ENCODE assay signal across 11 cellular contexts in the genomic region with DNA sequence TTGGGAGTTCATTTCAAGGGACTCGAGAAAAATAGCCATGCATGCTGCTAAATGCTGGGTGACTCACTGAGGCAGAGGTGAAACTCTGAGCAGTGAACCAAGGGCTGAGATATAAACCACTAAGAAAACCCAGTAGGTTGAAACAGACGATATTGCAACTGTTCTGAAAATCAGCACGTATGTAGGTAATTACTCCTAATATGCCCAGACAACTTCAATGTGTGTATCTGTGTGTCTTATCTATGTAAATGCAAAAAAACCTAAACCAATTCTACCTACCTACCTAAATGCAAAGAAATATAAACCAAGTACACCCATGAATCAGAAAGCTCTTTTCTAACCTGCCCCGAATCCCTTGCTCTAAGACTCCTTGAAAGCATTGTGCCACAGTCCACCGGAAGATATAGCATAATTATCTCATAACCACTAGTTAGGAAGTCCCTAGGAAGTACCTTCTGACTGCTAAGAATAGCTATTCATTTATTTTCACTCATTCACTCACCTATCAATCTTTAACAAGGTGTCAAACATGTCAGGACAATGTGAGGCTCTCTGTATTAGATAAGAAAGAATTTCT.
DNase-seq lines count a peak whose midpoint lies in the region; ATAC-seq, FAIRE-seq and TF ChIP-seq lines count a peak whose summit lies in the region.
"Had no signal": no experiment of that assay in that cellular context is flagged by ENCODE, and none has a peak within 500 bp of the region (broad histone marks: within the 10 kb centered on the region; RNA-seq: fewer than 3 reads in every experiment).

No MANE protein-coding gene starts in this region.

- no peaks in the 10 kb centered on the region for H3K27me3 ChIP-seq in brain microvascular endothelial cell (replicated peaks)

- no peak for FAIRE-seq in kidney (lab: Jason Lieb, UNC)
- FAIRE-seq: astrocyte, frontal cortex had no signal

- no peaks in the 10 kb centered on the region for H3K9me3 ChIP-seq in kidney (ENCODE audit: control insufficient read depth in 1 of 2, low read length in 2 of 2)

- H3K27ac ChIP-seq in kidney (ENCODE audit: low read depth in 2 of 2, low read length in 2 of 2) (no peak overlapping the region), brain microvascular endothelial cell (no peak overlapping the region)

- TF ChIP-seq CTCF in epithelial cell of esophagus (IDR thresholded peaks at IDR 0.05; ENCODE audit: insufficient read depth, low read depth, low read length, missing control alignments), result no peak
- TF ChIP-seq CTCF in kidney (IDR thresholded peaks at IDR 0.05; ENCODE audit: borderline replicate concordance, extremely low read depth, insufficient read depth), result no peak
- TF ChIP-seq CTCF in brain microvascular endothelial cell (IDR thresholded peaks at IDR 0.05; ENCODE audit: low read depth, low read length, missing control alignments), result no peak

- intact Hi-C loops in kidney (cut with DNase I), result no loop called here

- peak; percentile 70 for ATAC-seq in GM18867 (IDR thresholded peaks at IDR 0.05; ENCODE audit: unreplicated experiment)
- ATAC-seq in GM21423 (IDR thresholded peaks at IDR 0.05; ENCODE audit: unreplicated experiment), result peak; percentile 82
- peak; percentile 63 for ATAC-seq in HG03139 (IDR thresholded peaks at IDR 0.05; ENCODE audit: unreplicated experiment)

- no peak overlapping the region for H3K9ac ChIP-seq in kidney (ENCODE audit: low read length in 2 of 2)

- H3K4me3 ChIP-seq in epithelial cell of esophagus (ENCODE audit: low read length) (no peak overlapping the region), kidney (ENCODE audit: low read length in 2 of 2) (no peak overlapping the region), brain microvascular endothelial cell (ENCODE audit: low read depth, low read length) (no peak overlapping the region)

- in situ Hi-C loops in brain microvascular endothelial cell (cut with HindIII; ENCODE audit: low pct_ligation_motif_present, low sequenced_read_pairs), result no loop called here

- no peaks in the 10 kb centered on the region for H3K4me1 ChIP-seq in kidney (ENCODE audit: control insufficient read depth in 1 of 2, insufficient read depth in 1 of 2, low read depth in 1 of 2, low read length in 2 of 2)

- no peaks in the 10 kb centered on the region for H3K36me3 ChIP-seq in kidney (ENCODE audit: control insufficient read depth in 1 of 2, insufficient read depth in 2 of 2, low read length in 2 of 2)
- H3K36me3 ChIP-seq in brain microvascular endothelial cell (replicated peaks), result no peaks in the 10 kb centered on the region

- DNase-seq in epithelial cell of esophagus (ENCODE audit: low read depth) (peak; percentile 7), germinal center (ENCODE audit: low spot score) (no peak), cortex of kidney (lab: John Stamatoyannopoulos, UW) (no peak), kidney (no peak), brain microvascular endothelial cell (no peak)
- DNase-seq: stimulated activated CD4-positive, alpha-beta T cell treated with anti-CD3 and anti-CD28 coated beads, Interleukin-4, amount 100 ng/mL, for 4 hours had no signal
